In the genomic region with DNA sequence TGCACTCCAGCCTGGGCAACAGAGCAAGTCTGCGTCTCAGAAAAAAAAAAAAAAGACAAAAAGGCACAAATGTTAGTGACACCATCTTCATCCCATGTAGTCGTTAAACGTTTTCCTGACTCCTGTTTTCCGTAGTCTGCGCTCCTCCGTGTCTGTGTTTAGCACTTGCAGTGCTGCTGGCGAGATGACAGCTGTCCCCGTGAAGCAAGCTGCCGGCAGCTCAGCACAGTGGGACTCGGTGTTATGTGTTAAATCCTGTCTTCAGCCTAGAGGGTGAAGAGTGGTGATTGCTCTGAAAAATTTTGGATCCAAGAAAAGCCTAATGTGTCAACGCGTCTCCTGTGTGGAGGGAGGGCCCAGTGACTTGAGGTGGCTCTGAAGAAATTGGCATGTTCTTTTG, we compare ENCODE assay signal across 1 cellular context.
TF ChIP-seq lines count a peak whose summit lies in the region.

No MANE protein-coding gene starts in this region.

TF ChIP-seq in WTC11, 78 proteins besides CTCF, POLR2A, EP300 and RAD21 (continued from another document):
- TF ChIP-seq, protein P1, sequence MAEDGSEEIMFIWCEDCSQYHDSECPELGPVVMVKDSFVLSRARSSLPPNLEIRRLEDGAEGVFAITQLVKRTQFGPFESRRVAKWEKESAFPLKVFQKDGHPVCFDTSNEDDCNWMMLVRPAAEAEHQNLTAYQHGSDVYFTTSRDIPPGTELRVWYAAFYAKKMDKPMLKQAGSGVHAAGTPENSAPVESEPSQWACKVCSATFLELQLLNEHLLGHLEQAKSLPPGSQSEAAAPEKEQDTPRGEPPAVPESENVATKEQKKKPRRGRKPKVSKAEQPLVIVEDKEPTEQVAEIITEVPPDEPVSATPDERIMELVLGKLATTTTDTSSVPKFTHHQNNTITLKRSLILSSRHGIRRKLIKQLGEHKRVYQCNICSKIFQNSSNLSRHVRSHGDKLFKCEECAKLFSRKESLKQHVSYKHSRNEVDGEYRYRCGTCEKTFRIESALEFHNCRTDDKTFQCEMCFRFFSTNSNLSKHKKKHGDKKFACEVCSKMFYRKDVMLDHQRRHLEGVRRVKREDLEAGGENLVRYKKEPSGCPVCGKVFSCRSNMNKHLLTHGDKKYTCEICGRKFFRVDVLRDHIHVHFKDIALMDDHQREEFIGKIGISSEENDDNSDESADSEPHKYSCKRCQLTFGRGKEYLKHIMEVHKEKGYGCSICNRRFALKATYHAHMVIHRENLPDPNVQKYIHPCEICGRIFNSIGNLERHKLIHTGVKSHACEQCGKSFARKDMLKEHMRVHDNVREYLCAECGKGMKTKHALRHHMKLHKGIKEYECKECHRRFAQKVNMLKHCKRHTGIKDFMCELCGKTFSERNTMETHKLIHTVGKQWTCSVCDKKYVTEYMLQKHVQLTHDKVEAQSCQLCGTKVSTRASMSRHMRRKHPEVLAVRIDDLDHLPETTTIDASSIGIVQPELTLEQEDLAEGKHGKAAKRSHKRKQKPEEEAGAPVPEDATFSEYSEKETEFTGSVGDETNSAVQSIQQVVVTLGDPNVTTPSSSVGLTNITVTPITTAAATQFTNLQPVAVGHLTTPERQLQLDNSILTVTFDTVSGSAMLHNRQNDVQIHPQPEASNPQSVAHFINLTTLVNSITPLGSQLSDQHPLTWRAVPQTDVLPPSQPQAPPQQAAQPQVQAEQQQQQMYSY (CRISPR knock-in tag; IDR thresholded peaks at IDR 0.05) = no peak
- TF ChIP-seq NR1H2 (CRISPR knock-in tag; IDR thresholded peaks at IDR 0.05) (no peak), OVOL2 (CRISPR knock-in tag; IDR thresholded peaks at IDR 0.05; ENCODE audit: borderline replicate concordance) (no peak), ZNF138 (CRISPR knock-in tag; conservative IDR thresholded peaks at IDR 0.05) (no peak)
- TF ChIP-seq, protein P2, sequence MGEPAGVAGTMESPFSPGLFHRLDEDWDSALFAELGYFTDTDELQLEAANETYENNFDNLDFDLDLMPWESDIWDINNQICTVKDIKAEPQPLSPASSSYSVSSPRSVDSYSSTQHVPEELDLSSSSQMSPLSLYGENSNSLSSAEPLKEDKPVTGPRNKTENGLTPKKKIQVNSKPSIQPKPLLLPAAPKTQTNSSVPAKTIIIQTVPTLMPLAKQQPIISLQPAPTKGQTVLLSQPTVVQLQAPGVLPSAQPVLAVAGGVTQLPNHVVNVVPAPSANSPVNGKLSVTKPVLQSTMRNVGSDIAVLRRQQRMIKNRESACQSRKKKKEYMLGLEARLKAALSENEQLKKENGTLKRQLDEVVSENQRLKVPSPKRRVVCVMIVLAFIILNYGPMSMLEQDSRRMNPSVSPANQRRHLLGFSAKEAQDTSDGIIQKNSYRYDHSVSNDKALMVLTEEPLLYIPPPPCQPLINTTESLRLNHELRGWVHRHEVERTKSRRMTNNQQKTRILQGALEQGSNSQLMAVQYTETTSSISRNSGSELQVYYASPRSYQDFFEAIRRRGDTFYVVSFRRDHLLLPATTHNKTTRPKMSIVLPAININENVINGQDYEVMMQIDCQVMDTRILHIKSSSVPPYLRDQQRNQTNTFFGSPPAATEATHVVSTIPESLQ (CRISPR knock-in tag; IDR thresholded peaks at IDR 0.05) = no peak
